ENCODE assay signal across 13 cellular contexts in genomic region chr9:131708613-131709002, GRCh38. TPM values are rescaled to one million over a fixed set of nuclear protein-coding genes. Genes with fewer than 3 reads are reported as not detected.
A peak's percentile ranks its signal among the peaks of the same experiment; 100 is the strongest.
DNase-seq lines count a peak whose midpoint lies in the region; ATAC-seq and TF ChIP-seq lines count a peak whose summit lies in the region.
"Had no signal": no experiment of that assay in that cellular context is flagged by ENCODE, and none has a peak within 500 bp of the region (broad histone marks: within the 10 kb centered on the region; RNA-seq: fewer than 3 reads in every experiment).

No MANE protein-coding gene starts in this region.

- TF ChIP-seq CTCF in ascending aorta (IDR thresholded peaks at IDR 0.05), result no peak
- TF ChIP-seq CTCF in right lobe of liver (IDR thresholded peaks at IDR 0.05), result no peak
- TF ChIP-seq CTCF in tibial nerve (IDR thresholded peaks at IDR 0.05), result no peak
- TF ChIP-seq CTCF in neural progenitor cell (IDR thresholded peaks at IDR 0.05), result no peak
- TF ChIP-seq CTCF in Caco-2 (IDR thresholded peaks at IDR 0.05; ENCODE audit: insufficient read depth in 1 of 2, low read depth in 1 of 2, low read length in 1 of 2, severe bottlenecking in 1 of 2, unreplicated experiment in 1 of 2), result no peak

- TF ChIP-seq EP300 in tibial nerve (IDR thresholded peaks at IDR 0.05), result no peak

- no peaks in the 10 kb centered on the region for H3K9me3 Mint-ChIP-seq in activated T-cell treated with anti-CD3 and anti-CD28 coated beads, Interleukin-2, amount 50 U/mL, for 24 hours
- H3K9me3 Mint-ChIP-seq in neural progenitor cell (no peaks in the 10 kb centered on the region), Caco-2 (ENCODE audit: unreplicated experiment) (no peaks in the 10 kb centered on the region)
- H3K9me3 Mint-ChIP-seq: activated naive CD8-positive, alpha-beta T cell treated with anti-CD3 and anti-CD28 coated beads, Interleukin-2, amount 10 ng/mL, durations not matched to agents 7 days and 5 days had no signal

- H3K27me3 ChIP-seq in ascending aorta, result no peaks in the 10 kb centered on the region
- H3K27me3 ChIP-seq in right lobe of liver, result no peaks in the 10 kb centered on the region
- no peaks in the 10 kb centered on the region for H3K27me3 ChIP-seq in tibial nerve
- no peaks in the 10 kb centered on the region for H3K27me3 ChIP-seq in neural progenitor cell
- H3K27me3 ChIP-seq in Caco-2 (replicated peaks; ENCODE audit: control insufficient read depth, insufficient read depth, low read length), result no peaks in the 10 kb centered on the region

- BruUV-seq in Caco-2 (replicated peaks; lab: Mats Ljungman, UMichigan), result no TSS peak

- H3K4me3 Mint-ChIP-seq in activated T-cell treated with anti-CD3 and anti-CD28 coated beads, Interleukin-2, amount 50 U/mL, for 24 hours, result no peak overlapping the region
- no peak overlapping the region for H3K4me3 Mint-ChIP-seq in neural progenitor cell
- H3K4me3 Mint-ChIP-seq in Caco-2 (ENCODE audit: unreplicated experiment), result no peak overlapping the region

- H3K79me2 ChIP-seq in neural progenitor cell (ENCODE audit: low read depth), result peaks cover 62% of the 10 kb centered on the region

- peaks cover 3 to 48% of the 10 kb centered on the region in 2 donors for H3K4me1 ChIP-seq in ascending aorta
- peaks cover 0 to 56% (median 29%) of the 10 kb centered on the region in 4 donors for H3K4me1 ChIP-seq in right lobe of liver
- H3K4me1 ChIP-seq in tibial nerve, result peaks cover 0 to 68% (median 50%) of the 10 kb centered on the region in 4 donors
- peaks cover 31% of the 10 kb centered on the region for H3K4me1 ChIP-seq in neural progenitor cell
- H3K4me1 ChIP-seq in Caco-2, result peaks cover 52% of the 10 kb centered on the region

- H4K20me1 ChIP-seq in neural progenitor cell (ENCODE audit: low read depth), result peaks cover 51% of the 10 kb centered on the region

- H3K27ac Mint-ChIP-seq in activated T-cell treated with anti-CD3 and anti-CD28 coated beads, Interleukin-2, amount 50 U/mL, for 24 hours, result peak overlapping the region; percentile 68
- H3K27ac Mint-ChIP-seq in neural progenitor cell, result no peak overlapping the region
- H3K27ac Mint-ChIP-seq in Caco-2 (ENCODE audit: unreplicated experiment), result no peak overlapping the region

- H3K27me3 Mint-ChIP-seq in activated T-cell treated with anti-CD3 and anti-CD28 coated beads, Interleukin-2, amount 50 U/mL, for 24 hours, result no peaks in the 10 kb centered on the region
- H3K27me3 Mint-ChIP-seq in neural progenitor cell (ENCODE audit: insufficient read depth, low read depth) (no peaks in the 10 kb centered on the region), Caco-2 (ENCODE audit: insufficient read depth, unreplicated experiment) (no peaks in the 10 kb centered on the region)
- H3K27me3 Mint-ChIP-seq: activated naive CD8-positive, alpha-beta T cell treated with anti-CD3 and anti-CD28 coated beads, Interleukin-2, amount 10 ng/mL, durations not matched to agents 7 days and 5 days had no signal

- H3K9me3 ChIP-seq in ascending aorta, result no peaks in the 10 kb centered on the region
- H3K9me3 ChIP-seq in right lobe of liver, result no peaks in the 10 kb centered on the region
- no peaks in the 10 kb centered on the region for H3K9me3 ChIP-seq in tibial nerve
- H3K9me3 ChIP-seq in neural progenitor cell (ENCODE audit: low read depth), result no peaks in the 10 kb centered on the region
- H3K9me3 ChIP-seq in Caco-2, result no peaks in the 10 kb centered on the region

- no peak for ATAC-seq in right lobe of liver

- no peak for DNase-seq in activated T-cell treated with anti-CD3 and anti-CD28 coated beads, Interleukin-2, amount 50 U/mL, for 24 hours
- DNase-seq in activated T-cell treated with anti-CD3 and anti-CD28 coated beads, Interleukin-2, amount 50 U/mL, for 48 hours, result no peak
- DNase-seq in ascending aorta (ENCODE audit: low spot score in 2 of 2) (no peak), right lobe of liver (no peak), tibial nerve (ENCODE audit: low spot score in 2 of 2) (no peak), neural progenitor cell (ENCODE audit: low spot score) (no peak), 8988T (no peak), Caco-2 (no peak)
- DNase-seq: activated CD4-positive, alpha-beta T cell treated with anti-CD3 and anti-CD28 coated beads for 1 hour; activated naive CD8-positive, alpha-beta T cell treated with anti-CD3 and anti-CD28 coated beads, Interleukin-2, amount 10 ng/mL, durations not matched to agents 7 days and 5 days; H7; NCI-H2171 treated with DMSO at 0.1 percent for 48 hours; RPMI8226 had no signal

- H3K36me3 ChIP-seq in ascending aorta, result no peaks in the 10 kb centered on the region
- H3K36me3 ChIP-seq in right lobe of liver, result no peaks in the 10 kb centered on the region
- H3K36me3 ChIP-seq in tibial nerve, result no peaks in the 10 kb centered on the region
- no peaks in the 10 kb centered on the region for H3K36me3 ChIP-seq in neural progenitor cell
- no peaks in the 10 kb centered on the region; the same call in 1 of the 2 replicates for H3K36me3 ChIP-seq in Caco-2 (ENCODE audit: control insufficient read depth, insufficient read depth, low read length)

- 31% methylated on average over 7 of the region's 7 CpGs for WGBS in right lobe of liver (ENCODE audit: insufficient coverage, low coverage, low lambda C conversion rate, missing lambda C conversion rate)
- WGBS in tibial nerve, 2 donors, result 80 to 91% methylated on average over 7 of the region's 7 CpGs

- peak overlapping the region; percentile 55 to 77 for H3K27ac ChIP-seq in ascending aorta
- peak overlapping the region; percentile 58 to 88 (median 75) for H3K27ac ChIP-seq in right lobe of liver
- peak overlapping the region in 3 of 4 donors; percentile 14 to 77 (median 49) for H3K27ac ChIP-seq in tibial nerve
- H3K27ac ChIP-seq in neural progenitor cell, result no peak overlapping the region

- no peak overlapping the region for H3K4me3 ChIP-seq in ascending aorta
- H3K4me3 ChIP-seq in right lobe of liver, result no peak overlapping the region
- no peak overlapping the region for H3K4me3 ChIP-seq in tibial nerve
- no peak overlapping the region for H3K4me3 ChIP-seq in neural progenitor cell
- H3K4me3 ChIP-seq in Caco-2 (ENCODE audit: low read depth, low read length), result no peak overlapping the region

- no peak overlapping the region for H3K4me2 ChIP-seq in neural progenitor cell

- CTCF ChIA-PET in Caco-2 (lab: Charles Lee), result no interaction called here

- no peak overlapping the region for H2AFZ ChIP-seq in neural progenitor cell (replicated peaks)

- TF ChIP-seq POLR2A in right lobe of liver (IDR thresholded peaks at IDR 0.05) (no peak), tibial nerve (IDR thresholded peaks at IDR 0.05) (no peak)

- POLR2A ChIA-PET in Caco-2 (lab: Charles Lee), result no interaction called here

- H3K9ac ChIP-seq in neural progenitor cell, result no peak overlapping the region

- H3K36me3 Mint-ChIP-seq in activated T-cell treated with anti-CD3 and anti-CD28 coated beads, Interleukin-2, amount 50 U/mL, for 24 hours (ENCODE audit: low read depth), result peaks cover 37% of the 10 kb centered on the region
- H3K36me3 Mint-ChIP-seq in neural progenitor cell (no peaks in the 10 kb centered on the region), Caco-2 (ENCODE audit: insufficient read depth, unreplicated experiment) (peaks cover 16% of the 10 kb centered on the region)

- intact Hi-C loops in ascending aorta (cut with DNase I) (no loop called here), right lobe of liver (cut with DNase I) (no loop called here), Caco-2 (cut with micrococcal nuclease; ENCODE audit: unreplicated experiment) (no loop called here)

- peaks cover 9% of the 10 kb centered on the region for H3F3A ChIP-seq in neural progenitor cell (ENCODE audit: low read depth)

- H3K4me1 Mint-ChIP-seq in activated T-cell treated with anti-CD3 and anti-CD28 coated beads, Interleukin-2, amount 50 U/mL, for 24 hours (ENCODE audit: low read depth), result peaks cover 93% of the 10 kb centered on the region
- H3K4me1 Mint-ChIP-seq in neural progenitor cell, result peaks cover 36% of the 10 kb centered on the region
- H3K4me1 Mint-ChIP-seq in Caco-2 (ENCODE audit: low read depth, unreplicated experiment), result peaks cover 58% of the 10 kb centered on the region

RNA-seq across cellular contexts. Expression of gene RAPGEF1, which starts 31.3 kb away (rescaled TPM):
- total RNA-seq in ascending aorta (95.5 TPM), right lobe of liver (10 to 100 TPM; 22.9 to 53.6 (median 30.2) TPM), tibial nerve (10 to 100 TPM; 32.0 to 57.3 (median 38.9) TPM), neural progenitor cell (ENCODE audit: low replicate concordance) (33.3 and 34.6 TPM in 2 replicates), Caco-2 (2022) (71.5 and 75.4 TPM in 2 replicates)
